26 cellular contexts compared by ENCODE assay signal in the genomic region with DNA sequence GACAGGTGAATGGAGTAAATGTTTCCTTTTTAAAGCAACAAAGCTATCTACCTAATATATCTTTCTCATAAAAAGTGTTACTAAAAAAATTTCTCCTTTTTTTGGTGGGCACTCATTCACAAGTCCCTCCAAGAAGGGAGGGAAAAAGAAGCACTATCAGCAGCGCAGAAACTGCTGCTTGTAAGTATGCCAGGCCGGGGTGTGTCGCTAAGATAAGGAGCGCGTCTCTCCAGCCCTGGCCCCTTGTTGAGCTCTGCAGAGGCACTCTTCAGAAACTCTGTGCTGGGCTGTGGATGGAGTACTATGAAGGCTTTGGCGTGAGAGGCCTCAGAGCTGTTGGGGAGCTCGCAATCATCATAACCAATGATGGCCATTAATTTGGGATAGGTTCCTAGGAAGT. TPM values are rescaled to one million over a fixed set of nuclear protein-coding genes. Genes with fewer than 3 reads are reported as not detected.
"Had no signal": no experiment of that assay in that cellular context is flagged by ENCODE, and none has a peak within 500 bp of the region (broad histone marks: within the 10 kb centered on the region; RNA-seq: fewer than 3 reads in every experiment).

No MANE protein-coding gene starts in this region.

- H3K4me3 Mint-ChIP-seq: activated B cell treated with CpG ODN at 0.5 μM for 24 hours; activated CD4-positive, alpha-beta T cell treated with anti-CD3 and anti-CD28 coated beads for 36 hours; activated naive CD4-positive, alpha-beta T cell treated with anti-CD3 and anti-CD28 coated beads, Interleukin-2, amount 50 U/mL, for 24 hours; dendritic cell treated with granulocyte-macrophage colony-stimulating factor and Interleukin-4, amounts not matched to agents 40 ng/mL and 50 ng/mL, for 4 days; mesothelial cell of epicardium; naive thymus-derived CD8-positive, alpha-beta T cell had no signal

- H3K27ac Mint-ChIP-seq: activated B cell treated with CpG ODN at 0.5 μM for 24 hours; activated CD4-positive, alpha-beta T cell treated with anti-CD3 and anti-CD28 coated beads for 36 hours; activated naive CD4-positive, alpha-beta T cell treated with anti-CD3 and anti-CD28 coated beads, Interleukin-2, amount 50 U/mL, for 24 hours; dendritic cell treated with granulocyte-macrophage colony-stimulating factor and Interleukin-4, amounts not matched to agents 40 ng/mL and 50 ng/mL, for 4 days; mesothelial cell of epicardium; progenitor cell of endocrine pancreas had no signal

- DNase-seq: activated B cell treated with CpG ODN at 0.5 μM for 24 hours; activated CD4-positive, alpha-beta T cell treated with anti-CD3 and anti-CD28 coated beads for 36 hours; activated CD4-positive, alpha-beta T cell treated with anti-CD3 and anti-CD28 coated beads, Interleukin-2, amount 50 U/mL, for 4 hours; activated gamma-delta T cell; activated T-cell treated with anti-CD3 and anti-CD28 coated beads, Interleukin-2, amount 50 U/mL, for 48 hours; adrenal gland; brain microvascular endothelial cell; caudate nucleus; effector CD4-positive, alpha-beta T cell; foreskin melanocyte; left ventricle myocardium superior; mammary epithelial cell; naive thymus-derived CD8-positive, alpha-beta T cell; retina; stimulated activated CD4-positive, alpha-beta T cell treated with anti-CD3 and anti-CD28 coated beads, Interleukin-2, amount 100 ng/mL, for 48 hours; stimulated activated naive CD4-positive, alpha-beta T cell; SW 1271 had no signal

- H3K27me3 Mint-ChIP-seq: activated B cell treated with CpG ODN at 0.5 μM for 24 hours; activated CD4-positive, alpha-beta T cell treated with anti-CD3 and anti-CD28 coated beads for 36 hours; activated naive CD4-positive, alpha-beta T cell treated with anti-CD3 and anti-CD28 coated beads, Interleukin-2, amount 50 U/mL, for 24 hours; dendritic cell treated with granulocyte-macrophage colony-stimulating factor and Interleukin-4, amounts not matched to agents 40 ng/mL and 50 ng/mL, for 4 days; naive thymus-derived CD8-positive, alpha-beta T cell; progenitor cell of endocrine pancreas had no signal

- H3K9me3 Mint-ChIP-seq: activated B cell treated with CpG ODN at 0.5 μM for 24 hours; activated naive CD4-positive, alpha-beta T cell treated with anti-CD3 and anti-CD28 coated beads, Interleukin-2, amount 50 U/mL, for 24 hours; dendritic cell treated with granulocyte-macrophage colony-stimulating factor and Interleukin-4, amounts not matched to agents 40 ng/mL and 50 ng/mL, for 4 days; mesothelial cell of epicardium; naive thymus-derived CD8-positive, alpha-beta T cell had no signal

- H3K4me1 Mint-ChIP-seq: activated B cell treated with CpG ODN at 0.5 μM for 24 hours; activated CD4-positive, alpha-beta T cell treated with anti-CD3 and anti-CD28 coated beads for 36 hours; activated naive CD4-positive, alpha-beta T cell treated with anti-CD3 and anti-CD28 coated beads, Interleukin-2, amount 50 U/mL, for 24 hours; naive thymus-derived CD8-positive, alpha-beta T cell had no signal

RNA-seq across cellular contexts. Expression of a gene that starts 52.5 kb away (rescaled TPM):
- total RNA-seq: activated B cell treated with CpG ODN at 0.5 μM for 24 hours; activated CD4-positive, alpha-beta T cell treated with anti-CD3 and anti-CD28 coated beads for 36 hours; ascending aorta; esophagus mucosa; left ventricle myocardium superior; naive thymus-derived CD8-positive, alpha-beta T cell; osteocyte; progenitor cell of endocrine pancreas; T-helper 2 cell treated with Interferon-gamma antibody and Interleukin-4, amounts not matched to agents 100 ng/mL and 5 ng/mL, for 36 hours; ureter had no signal
